In the genomic region with DNA sequence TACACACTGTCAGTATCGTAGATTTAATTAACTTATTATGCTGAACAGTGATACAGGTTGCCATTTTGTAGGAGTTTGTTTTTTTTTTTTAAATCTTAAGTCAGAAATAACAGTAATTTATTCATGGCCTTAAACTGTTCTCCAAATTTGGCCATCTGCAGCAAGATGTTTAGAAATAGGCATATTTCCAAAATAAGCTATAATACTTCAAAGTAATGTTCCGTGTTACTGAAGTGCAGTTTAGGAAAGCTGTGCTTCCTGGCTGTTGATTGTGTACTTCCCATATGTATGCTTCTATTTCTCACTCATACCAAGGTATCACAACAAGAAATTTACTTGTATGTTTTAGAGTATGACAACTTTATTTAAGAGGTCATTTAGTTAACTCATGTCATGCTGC, we compare ENCODE assay signal across 23 cellular contexts.
"Had no signal": no experiment of that assay in that cellular context is flagged by ENCODE, and none has a peak within 500 bp of the region (broad histone marks: within the 10 kb centered on the region; RNA-seq: fewer than 3 reads in every experiment).

No MANE protein-coding gene starts in this region.

- H3K4me1 ChIP-seq: neural progenitor cell had no signal

- H3K4me2 ChIP-seq: neural progenitor cell had no signal

- H3K9me3 Mint-ChIP-seq: activated B cell treated with CpG ODN at 0.5 μM for 24 hours; activated T-cell treated with anti-CD3 and anti-CD28 coated beads, Interleukin-2, amount 50 U/mL, for 24 hours; neural progenitor cell; stimulated activated memory B cell treated with anti-CD40 and anti-IgM and Interleukin-4, amounts not matched to agents 10 μg/mL and 1 μg/mL and 100 μg/mL, for 72 hours; T-helper 2 cell treated with Interferon-gamma antibody and Interleukin-4, amounts not matched to agents 5 μg/mL and 100 μg/mL, for 36 hours had no signal

- H3K9ac ChIP-seq: neural progenitor cell had no signal

- H3K4me1 Mint-ChIP-seq: neural progenitor cell had no signal

- H3K9me3 ChIP-seq: ascending aorta, gastroesophageal sphincter, heart right ventricle, left lung, pancreas, spleen, thoracic aorta, upper lobe of right lung had no signal

- H3K36me3 ChIP-seq: neural progenitor cell, pancreas, thoracic aorta had no signal

- H3K36me3 Mint-ChIP-seq: neural progenitor cell had no signal

- H3K27ac ChIP-seq: ascending aorta, cardiac muscle cell, heart right ventricle, neural progenitor cell, pancreas, SK-N-MC, upper lobe of right lung had no signal

- H3K4me3 ChIP-seq: ascending aorta, cardiac muscle cell, gastroesophageal sphincter, heart right ventricle, left lung, neural progenitor cell, pancreas, SK-N-MC, spleen, thoracic aorta, upper lobe of right lung had no signal

- H3K27ac Mint-ChIP-seq: activated B cell treated with CpG ODN at 0.5 μM for 24 hours; activated CD4-positive, alpha-beta T cell treated with anti-CD3 and anti-CD28 coated beads, Interleukin-2, amount 10 ng/mL, durations not matched to agents 24 days and 14 days; activated CD8-positive, alpha-beta T cell treated with anti-CD3 and anti-CD28 coated beads, Interleukin-2, amount 10 ng/mL, durations not matched to agents 7 days and 5 days; activated T-cell treated with anti-CD3 and anti-CD28 coated beads, Interleukin-2, amount 50 U/mL, for 24 hours; neural progenitor cell; stimulated activated memory B cell treated with anti-CD40 and anti-IgM and Interleukin-4, amounts not matched to agents 10 μg/mL and 1 μg/mL and 100 μg/mL, for 72 hours; T-helper 2 cell treated with Interferon-gamma antibody and Interleukin-4, amounts not matched to agents 5 μg/mL and 100 μg/mL, for 36 hours had no signal

- H3K27me3 Mint-ChIP-seq: activated B cell treated with CpG ODN at 0.5 μM for 24 hours; activated CD4-positive, alpha-beta T cell treated with anti-CD3 and anti-CD28 coated beads, Interleukin-2, amount 10 ng/mL, durations not matched to agents 24 days and 14 days; activated T-cell treated with anti-CD3 and anti-CD28 coated beads, Interleukin-2, amount 50 U/mL, for 24 hours; stimulated activated memory B cell treated with anti-CD40 and anti-IgM and Interleukin-4, amounts not matched to agents 10 μg/mL and 1 μg/mL and 100 μg/mL, for 72 hours had no signal

- H3K27me3 ChIP-seq: ascending aorta, cardiac muscle cell, dorsolateral prefrontal cortex, gastroesophageal sphincter, heart right ventricle, left lung, neural progenitor cell, pancreas, spleen, upper lobe of right lung had no signal

- DNase-seq: activated B cell treated with CpG ODN at 0.5 μM for 24 hours; activated CD4-positive, alpha-beta T cell treated with anti-CD3 and anti-CD28 coated beads, Interleukin-2, amount 10 ng/mL, durations not matched to agents 24 days and 14 days; activated CD8-positive, alpha-beta T cell treated with anti-CD3 and anti-CD28 coated beads, Interleukin-2, amount 10 ng/mL, durations not matched to agents 7 days and 5 days; activated effector memory CD4-positive, alpha-beta T cell treated with Interleukin-2 at 50 U/mL for 16 hours; activated naive CD4-positive, alpha-beta T cell treated with anti-CD3 and anti-CD28 coated beads, Interleukin-2, amount 50 U/mL, for 16 hours; activated T-cell treated with anti-CD3 and anti-CD28 coated beads, Interleukin-2, amount 50 U/mL, for 24 hours; dorsolateral prefrontal cortex; heart right ventricle; left lung; mammary epithelial cell; pancreas; spleen; stimulated activated CD4-positive, alpha-beta T cell treated with anti-CD3 and anti-CD28 coated beads, Interleukin-4, amount 100 ng/mL, for 4 hours; upper lobe of right lung had no signal

- H3K4me3 Mint-ChIP-seq: activated B cell treated with CpG ODN at 0.5 μM for 24 hours; activated CD4-positive, alpha-beta T cell treated with anti-CD3 and anti-CD28 coated beads, Interleukin-2, amount 10 ng/mL, durations not matched to agents 24 days and 14 days; activated CD8-positive, alpha-beta T cell treated with anti-CD3 and anti-CD28 coated beads, Interleukin-2, amount 10 ng/mL, durations not matched to agents 7 days and 5 days; activated T-cell treated with anti-CD3 and anti-CD28 coated beads, Interleukin-2, amount 50 U/mL, for 24 hours; neural progenitor cell; stimulated activated memory B cell treated with anti-CD40 and anti-IgM and Interleukin-4, amounts not matched to agents 10 μg/mL and 1 μg/mL and 100 μg/mL, for 72 hours; T-helper 2 cell treated with Interferon-gamma antibody and Interleukin-4, amounts not matched to agents 5 μg/mL and 100 μg/mL, for 36 hours had no signal

- ATAC-seq: activated CD8-positive, alpha-beta T cell treated with anti-CD3 and anti-CD28 coated beads, Interleukin-2, amount 10 ng/mL, durations not matched to agents 7 days and 5 days; gastroesophageal sphincter; heart right ventricle; left lung; pancreas; sciatic nerve; stimulated activated memory B cell treated with anti-CD40 and anti-IgM and Interleukin-4, amounts not matched to agents 10 μg/mL and 1 μg/mL and 100 μg/mL, for 72 hours; upper lobe of right lung had no signal

- H2AFZ ChIP-seq: neural progenitor cell had no signal
